In the genomic region with DNA sequence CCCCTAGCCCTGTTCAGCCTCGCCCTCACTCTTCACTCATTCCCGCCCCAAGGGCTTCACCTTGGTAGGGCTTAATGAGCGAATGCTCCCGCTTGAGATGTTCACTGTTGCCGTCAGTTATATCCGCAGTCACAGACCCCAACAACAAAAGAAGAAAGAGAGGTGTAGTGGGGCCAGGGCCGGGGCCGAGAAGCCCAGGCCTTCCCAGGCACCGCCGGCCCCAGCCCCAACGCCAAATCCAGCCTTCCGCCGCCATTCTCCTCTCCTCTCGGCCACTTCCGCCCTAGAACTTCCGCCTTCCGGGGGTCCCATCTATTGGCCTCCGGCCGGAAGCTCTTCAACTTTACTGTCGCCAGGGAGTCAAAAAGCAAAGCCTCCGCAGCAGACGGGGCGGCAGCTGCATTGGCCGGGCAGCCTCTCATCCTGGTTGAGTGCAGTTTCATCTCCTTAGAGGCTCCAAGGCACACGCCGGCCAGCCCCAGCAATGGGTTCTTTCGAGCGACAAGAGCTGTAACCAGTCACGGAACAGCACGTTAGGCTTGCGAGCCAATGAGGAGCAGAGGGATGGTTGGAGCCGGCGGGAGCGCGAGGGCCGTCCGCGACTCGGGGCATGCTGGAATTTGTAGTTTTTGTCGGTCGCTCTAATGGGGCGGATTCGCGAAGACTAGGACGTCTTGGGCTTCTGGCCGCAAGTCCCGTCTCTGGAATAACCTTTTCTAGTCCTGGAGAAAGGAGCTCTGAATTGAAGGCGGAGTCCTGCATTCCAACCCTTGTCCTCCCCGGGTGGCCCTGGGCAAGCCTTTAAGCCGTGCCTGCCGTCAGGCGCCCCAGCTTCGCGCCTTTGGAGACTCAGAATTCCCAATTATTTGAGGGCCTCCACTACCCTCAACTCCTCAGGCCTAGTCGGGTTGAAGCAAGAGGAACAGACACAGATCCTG, we compare ENCODE assay signal across 8 cellular contexts. TPM values are rescaled to one million over a fixed set of nuclear protein-coding genes. Genes with fewer than 3 reads are reported as not detected.
DNase-seq lines count a peak whose midpoint lies in the region; ATAC-seq and TF ChIP-seq lines count a peak whose summit lies in the region.

A gene with protein sequence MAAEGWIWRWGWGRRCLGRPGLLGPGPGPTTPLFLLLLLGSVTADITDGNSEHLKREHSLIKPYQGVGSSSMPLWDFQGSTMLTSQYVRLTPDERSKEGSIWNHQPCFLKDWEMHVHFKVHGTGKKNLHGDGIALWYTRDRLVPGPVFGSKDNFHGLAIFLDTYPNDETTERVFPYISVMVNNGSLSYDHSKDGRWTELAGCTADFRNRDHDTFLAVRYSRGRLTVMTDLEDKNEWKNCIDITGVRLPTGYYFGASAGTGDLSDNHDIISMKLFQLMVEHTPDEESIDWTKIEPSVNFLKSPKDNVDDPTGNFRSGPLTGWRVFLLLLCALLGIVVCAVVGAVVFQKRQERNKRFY (minus strand): TSS at position 277 of the 938 bp plus-strand sequence. CDS start 21 bp downstream, at position 256.

- TF ChIP-seq POLR2A in heart left ventricle (IDR thresholded peaks at IDR 0.05) (peak in 1 of 2 donors; percentile 67), upper lobe of left lung (IDR thresholded peaks at IDR 0.05) (peak in 3 of 4 donors; percentile 51 to 79 (median 59))

- 4 to 7% (median 6%) methylated on average over 44 to 55 of the region's 55 CpGs for WGBS in heart left ventricle, 4 donors
- WGBS in upper lobe of left lung, 2 donors = 6 to 8% methylated on average over 18 to 55 of the region's 55 CpGs

- H3K9me3 ChIP-seq in adipocyte (ENCODE audit: control insufficient read depth, low read length) (peaks cover 8% of the 10 kb centered on the region), heart left ventricle (no peaks in the 10 kb centered on the region), upper lobe of left lung (no peaks in the 10 kb centered on the region)

- H3K27me3 ChIP-seq in adipocyte (replicated peaks; ENCODE audit: control insufficient read depth, insufficient read depth, low read length) (peaks cover 16% of the 10 kb centered on the region), heart left ventricle (no peaks in the 10 kb centered on the region), upper lobe of left lung (no peaks in the 10 kb centered on the region)

- peak within 1 kb of the TSS; percentile 81 to 99 (median 92) for H3K27ac ChIP-seq in heart left ventricle
- peak within 1 kb of the TSS; percentile 84 to 97 (median 94) for H3K27ac ChIP-seq in upper lobe of left lung

- H3K4me3 ChIP-seq in GM12865 (ENCODE audit: low read depth, low read length) (peak within 1 kb of the TSS; percentile 72), adipocyte (ENCODE audit: low read length) (peak within 1 kb of the TSS; percentile 94), heart left ventricle (peak within 1 kb of the TSS; percentile 60 to 100 (median 90)), upper lobe of left lung (peak within 1 kb of the TSS; percentile 79 to 100 (median 84))

- H3K4me1 ChIP-seq in adipocyte (ENCODE audit: control insufficient read depth, insufficient read depth, low read length) = peaks cover 25% of the 10 kb centered on the region
- H3K4me1 ChIP-seq in heart left ventricle = peaks cover 9 to 71% (median 26%) of the 10 kb centered on the region in 12 donors
- peaks cover 30 to 46% (median 36%) of the 10 kb centered on the region in 4 donors for H3K4me1 ChIP-seq in upper lobe of left lung

- H3K9ac ChIP-seq in adipocyte (ENCODE audit: low read length) = peak within 1 kb of the TSS; percentile 98

- intact Hi-C loops in heart left ventricle (cut with DNase I) (no loop called here), posterior cingulate gyrus (cut with DNase I) (loop anchor here (5.0 kb wide), 1 partner anchor 49 kb away; a partner anchor contains a TSS)

- DNase-seq in GM12865 (ENCODE audit: low read depth) = peak; percentile 98
- DNase-seq in NCI-H1436 (lab: John Stamatoyannopoulos, UW) = peak; percentile 63
- peak; percentile 88 for DNase-seq in T follicular helper cell (ENCODE audit: low read depth)
- DNase-seq in adipocyte (ENCODE audit: low read depth) = peak; percentile 98
- peak; percentile 93 to 96 (median 95) for DNase-seq in heart left ventricle
- peak; percentile 91 to 99 (median 95) for DNase-seq in posterior cingulate gyrus
- peak; percentile 94 for DNase-seq in upper lobe of left lung

- H3K36me3 ChIP-seq in adipocyte (ENCODE audit: control insufficient read depth, insufficient read depth, low read length, severe bottlenecking) (peaks cover 7% of the 10 kb centered on the region), heart left ventricle (peaks cover 0 to 34% (median 25%) of the 10 kb centered on the region in 9 donors), upper lobe of left lung (peaks cover 0 to 28% (median 0%) of the 10 kb centered on the region in 4 donors)

- TF ChIP-seq EP300 in upper lobe of left lung (IDR thresholded peaks at IDR 0.05) = no peak

- ATAC-seq in HG02798 (IDR thresholded peaks at IDR 0.05; ENCODE audit: poor library complexity, unreplicated experiment) (peak; percentile 93), heart left ventricle (peak; percentile 97 to 99 (median 99)), upper lobe of left lung (ENCODE audit: low FRiP score in 2 of 2) (peak; percentile 98 to 99)

- TF ChIP-seq CTCF in GM12865 (IDR thresholded peaks at IDR 0.05; ENCODE audit: insufficient read depth, low read depth, low read length, missing control alignments) = no peak
- no peak for TF ChIP-seq CTCF in heart left ventricle (IDR thresholded peaks at IDR 0.05)
- peak in 1 of 6 experiments; percentile 14 for TF ChIP-seq CTCF in upper lobe of left lung (IDR thresholded peaks at IDR 0.05)

RNA-seq across cellular contexts. Expression of the gene that starts here (rescaled TPM):
- 100 to 1,000 TPM in 3 of 9 donors, 10 to 100 TPM in 6; 50.2 to 155 (median 63.6) TPM for total RNA-seq in heart left ventricle
- 100 to 1,000 TPM in 1 of 2 donors, 10 to 100 TPM in 1; 43.3 to 313 TPM for polyA plus RNA-seq in heart left ventricle
- total RNA-seq in upper lobe of left lung = 100 to 1,000 TPM; 134 to 263 (median 177) TPM

Comparison
In these comparisons a context has a peak if more than half of its experiments do, and no peak if none do; other contexts are left out.
1. Peak in every context shown above with its lines: DNase-seq, ATAC-seq, H3K4me3 ChIP-seq and H3K27ac ChIP-seq.